ENCODE assay signal across 24 cellular contexts in the genomic region with DNA sequence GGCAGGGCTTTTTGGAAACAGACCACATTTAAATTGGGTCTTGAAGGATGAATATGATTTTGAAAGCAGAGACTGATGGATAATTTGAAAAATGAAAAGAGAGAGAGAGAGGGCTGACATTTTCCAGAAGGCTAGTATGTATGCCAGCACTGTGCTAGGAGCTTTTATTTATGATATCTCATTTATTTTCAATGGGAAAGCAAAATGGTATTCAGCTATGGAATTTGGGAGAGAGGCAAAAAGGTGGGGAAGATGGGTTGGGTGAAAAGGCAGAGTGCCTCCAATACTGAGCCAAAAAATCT.
"Had no signal": no experiment of that assay in that cellular context is flagged by ENCODE, and none has a peak within 500 bp of the region (broad histone marks: within the 10 kb centered on the region; RNA-seq: fewer than 3 reads in every experiment).

No MANE protein-coding gene starts in this region.

- H3K9me3 Mint-ChIP-seq: activated CD8-positive, alpha-beta T cell treated with anti-CD3 and anti-CD28 coated beads for 36 hours; activated T-cell treated with anti-CD3 and anti-CD28 coated beads, Interleukin-2, amount 50 U/mL, for 72 hours; activated T-helper 2 cell treated with anti-CD3 and anti-CD28 coated beads, Interferon-gamma antibody, Interleukin-2, Interleukin-4, amounts not matched to agents 10 μg/mL and 5 μg/mL and 100 μg/mL, durations not matched to agents 14 hours and 24 hours and 36 hours; central memory CD8-positive, alpha-beta T cell; T-cell had no signal

- DNase-seq: activated CD4-positive, alpha-beta T cell treated with anti-CD3 and anti-CD28 coated beads for 36 hours; activated CD8-positive, alpha-beta memory T cell treated with anti-CD3 and anti-CD28 coated beads, Interleukin-2, amount 50 U/mL, for 4 hours; activated CD8-positive, alpha-beta T cell treated with anti-CD3 and anti-CD28 coated beads for 36 hours; activated naive CD4-positive, alpha-beta T cell treated with anti-CD3 and anti-CD28 coated beads, Interleukin-2, amount 50 U/mL, for 16 hours; activated T-cell treated with anti-CD3 and anti-CD28 coated beads, Interleukin-2, amount 50 U/mL, for 72 hours; amniotic stem cell; body of pancreas; Kasumi-1; KBM-7; NCI-H1105 treated with DMSO at 0.1 percent for 48 hours; NCI-H1436 treated with DMSO at 0.1 percent for 48 hours; NCI-H187; NCI-H2081 treated with DMSO at 0.1 percent for 48 hours; NCI-H446; NCI-H524; SHP77; T-cell; T-helper 2 cell; T1000; WERI-Rb-1 had no signal

- H3K36me3 ChIP-seq: ascending aorta, SJSA1, WERI-Rb-1 had no signal

- H3K27ac ChIP-seq: ascending aorta, body of pancreas, SJSA1, WERI-Rb-1 had no signal

- H3K4me3 ChIP-seq: ascending aorta, body of pancreas, SJSA1 had no signal

- H3K27me3 ChIP-seq: ascending aorta, body of pancreas, SJSA1 had no signal

- H3K4me3 Mint-ChIP-seq: activated CD4-positive, alpha-beta T cell treated with anti-CD3 and anti-CD28 coated beads for 36 hours; activated CD8-positive, alpha-beta T cell treated with anti-CD3 and anti-CD28 coated beads for 36 hours; activated T-cell treated with anti-CD3 and anti-CD28 coated beads, Interleukin-2, amount 50 U/mL, for 72 hours; central memory CD8-positive, alpha-beta T cell; T-cell had no signal

- H3K4me1 Mint-ChIP-seq: central memory CD8-positive, alpha-beta T cell; T-cell had no signal

- H3K9me3 ChIP-seq: ascending aorta, body of pancreas, SJSA1 had no signal

- H3K27me3 Mint-ChIP-seq: activated CD4-positive, alpha-beta T cell treated with anti-CD3 and anti-CD28 coated beads for 36 hours; activated CD8-positive, alpha-beta T cell treated with anti-CD3 and anti-CD28 coated beads for 36 hours had no signal

- H3K4me1 ChIP-seq: SJSA1 had no signal

- H3K27ac Mint-ChIP-seq: activated CD4-positive, alpha-beta T cell treated with anti-CD3 and anti-CD28 coated beads for 36 hours; activated CD8-positive, alpha-beta T cell treated with anti-CD3 and anti-CD28 coated beads for 36 hours; activated T-cell treated with anti-CD3 and anti-CD28 coated beads, Interleukin-2, amount 50 U/mL, for 72 hours; activated T-helper 2 cell treated with anti-CD3 and anti-CD28 coated beads, Interferon-gamma antibody, Interleukin-2, Interleukin-4, amounts not matched to agents 10 μg/mL and 5 μg/mL and 100 μg/mL, durations not matched to agents 14 hours and 24 hours and 36 hours; T-cell had no signal

- ATAC-seq: activated CD4-positive, alpha-beta T cell treated with anti-CD3 and anti-CD28 coated beads for 36 hours; activated CD8-positive, alpha-beta T cell treated with anti-CD3 and anti-CD28 coated beads for 36 hours; activated T-cell treated with anti-CD3 and anti-CD28 coated beads, Interleukin-2, amount 50 U/mL, for 72 hours; body of pancreas; T-cell had no signal

- H3K36me3 Mint-ChIP-seq: T-cell had no signal
